In genomic region chr6:41503435-41503768, GRCh38 we compare ENCODE assay signal across 10 cellular contexts. TPM values are rescaled to one million over a fixed set of nuclear protein-coding genes. Genes with fewer than 3 reads are reported as not detected.
DNase-seq lines count a peak whose midpoint lies in the region; ATAC-seq and TF ChIP-seq lines count a peak whose summit lies in the region.
"Had no signal": no experiment of that assay in that cellular context is flagged by ENCODE, and none has a peak within 500 bp of the region (broad histone marks: within the 10 kb centered on the region; RNA-seq: fewer than 3 reads in every experiment).

No MANE protein-coding gene starts in this region.

- peaks cover 24% of the 10 kb centered on the region for H3K27me3 Mint-ChIP-seq in IgD-negative memory B cell
- H3K27me3 Mint-ChIP-seq in neural progenitor cell (ENCODE audit: insufficient read depth, low read depth) = peaks cover 42% of the 10 kb centered on the region

- H3K4me3 ChIP-seq in A673 (ENCODE audit: low read depth, low read length, poor library complexity, severe bottlenecking) (peak overlapping the region; percentile 43), ectodermal cell (ENCODE audit: insufficient read depth, low read depth, low read length) (peak overlapping the region; percentile 20), neural progenitor cell (peak overlapping the region; percentile 43)

- H3K4me1 ChIP-seq in A673 (ENCODE audit: insufficient read depth, low read length, poor library complexity, severe bottlenecking) = peaks cover 24% of the 10 kb centered on the region
- H3K4me1 ChIP-seq in ectodermal cell (ENCODE audit: control insufficient read depth, insufficient read depth, low read length) = peaks cover 27% of the 10 kb centered on the region
- H3K4me1 ChIP-seq in neural progenitor cell = peaks cover 31% of the 10 kb centered on the region

- 0% methylated on average over 1 of the region's 2 CpGs for WGBS in ectodermal cell, 2 experiments

- H3K9ac ChIP-seq in neural progenitor cell = no peak overlapping the region

- H3K36me3 ChIP-seq in A673 (ENCODE audit: insufficient read depth, low read length, poor library complexity, severe bottlenecking) (no peaks in the 10 kb centered on the region), ectodermal cell (ENCODE audit: control insufficient read depth, insufficient read depth, low read length) (no peaks in the 10 kb centered on the region), neural progenitor cell (no peaks in the 10 kb centered on the region)

- H3K4me3 Mint-ChIP-seq in IgD-negative memory B cell (peak overlapping the region in 3 of 4 donors; percentile 21 to 86 (median 70)), neural progenitor cell (peak overlapping the region; percentile 75)

- no peak for DNase-seq in A673 (ENCODE audit: low spot score)
- DNase-seq in neural progenitor cell (ENCODE audit: low spot score) = no peak
- no peak for DNase-seq in occipital lobe (lab: John Stamatoyannopoulos, UW)
- DNase-seq in posterior cingulate gyrus = no peak
- DNase-seq in dermis blood vessel endothelial cell = no peak
- DNase-seq: GDM1, Karpas-422 had no signal

- no peak for ATAC-seq in HG03196 (IDR thresholded peaks at IDR 0.05; ENCODE audit: unreplicated experiment)

- CTCF ChIA-PET in A673 (lab: Charles Lee) = no interaction called here

- POLR2A ChIA-PET in A673 (lab: Charles Lee; ENCODE audit: low non-redundant PET) = no interaction called here

- H3K27ac Mint-ChIP-seq in IgD-negative memory B cell (no peak overlapping the region), neural progenitor cell (no peak overlapping the region)

- TF ChIP-seq CTCF in A673 (conservative IDR thresholded peaks at IDR 0.05; ENCODE audit: low read depth, low read length) (no peak), neural progenitor cell (IDR thresholded peaks at IDR 0.05) (no peak)

- BruUV-seq in A673 (replicated peaks; lab: Mats Ljungman, UMichigan) = no TSS peak

- no peak overlapping the region for H3K27ac ChIP-seq in A673 (ENCODE audit: low read depth, low read length, poor library complexity, severe bottlenecking)
- H3K27ac ChIP-seq in ectodermal cell (ENCODE audit: insufficient read depth, low read depth, low read length, poor library complexity, severe bottlenecking) = no peak overlapping the region
- no peak overlapping the region for H3K27ac ChIP-seq in neural progenitor cell

- H3K9me3 ChIP-seq in A673 (ENCODE audit: low read depth, low read length, poor library complexity, severe bottlenecking) (no peaks in the 10 kb centered on the region), ectodermal cell (ENCODE audit: control insufficient read depth, low read length) (no peaks in the 10 kb centered on the region), neural progenitor cell (ENCODE audit: low read depth) (no peaks in the 10 kb centered on the region)

- intact Hi-C loops in A673 (cut with micrococcal nuclease; ENCODE audit: unreplicated experiment) = no loop called here
- intact Hi-C loops in posterior cingulate gyrus (cut with DNase I) = no loop called here

- H3K4me2 ChIP-seq in neural progenitor cell = peak overlapping the region; percentile 80

- no peak overlapping the region for H2AFZ ChIP-seq in neural progenitor cell (replicated peaks)

- H4K20me1 ChIP-seq in neural progenitor cell (ENCODE audit: low read depth) = peaks cover 17% of the 10 kb centered on the region

- H3K4me1 Mint-ChIP-seq in IgD-negative memory B cell = peaks cover 13 to 25% (median 15%) of the 10 kb centered on the region in 3 donors
- peaks cover 41% of the 10 kb centered on the region for H3K4me1 Mint-ChIP-seq in neural progenitor cell

- H3K79me2 ChIP-seq in neural progenitor cell (ENCODE audit: low read depth) = no peaks in the 10 kb centered on the region

- H3K9me3 Mint-ChIP-seq in IgD-negative memory B cell (no peaks in the 10 kb centered on the region), neural progenitor cell (no peaks in the 10 kb centered on the region)

- H3K36me3 Mint-ChIP-seq in IgD-negative memory B cell (no peaks in the 10 kb centered on the region), neural progenitor cell (no peaks in the 10 kb centered on the region)

- H3K27me3 ChIP-seq in A673 (replicated peaks; ENCODE audit: insufficient read depth, low read depth, low read length, poor library complexity) (no peaks in the 10 kb centered on the region), ectodermal cell (ENCODE audit: control insufficient read depth, insufficient read depth, low read length, poor library complexity, severe bottlenecking) (peaks cover 73% of the 10 kb centered on the region), neural progenitor cell (peaks cover 92% of the 10 kb centered on the region)

- H3F3A ChIP-seq in neural progenitor cell (ENCODE audit: low read depth) = peaks cover 39% of the 10 kb centered on the region

RNA-seq across cellular contexts. Expression of gene FOXP4, which starts 42.8 kb away (rescaled TPM):
- total RNA-seq in A673 (2021) (53.9 and 56.7 TPM in 2 replicates), neural progenitor cell (ENCODE audit: low replicate concordance) (2.7 and 6.9 TPM in 2 replicates), occipital lobe (0.94 TPM), dermis blood vessel endothelial cell (4.4 and 9.2 TPM in 2 replicates)
- 2.6 TPM for polyA plus RNA-seq in IgD-negative memory B cell
- polyA plus RNA-seq in ectodermal cell (2013, experiment 1 of 4) = 41.3 TPM
- 38.5 TPM for polyA plus RNA-seq in ectodermal cell (2013, experiment 2 of 4)
- polyA plus RNA-seq in ectodermal cell (2013, experiment 3 of 4) = 34.5 TPM
- 37.6 TPM for polyA plus RNA-seq in ectodermal cell (2013, experiment 4 of 4)
